In the genomic region with DNA sequence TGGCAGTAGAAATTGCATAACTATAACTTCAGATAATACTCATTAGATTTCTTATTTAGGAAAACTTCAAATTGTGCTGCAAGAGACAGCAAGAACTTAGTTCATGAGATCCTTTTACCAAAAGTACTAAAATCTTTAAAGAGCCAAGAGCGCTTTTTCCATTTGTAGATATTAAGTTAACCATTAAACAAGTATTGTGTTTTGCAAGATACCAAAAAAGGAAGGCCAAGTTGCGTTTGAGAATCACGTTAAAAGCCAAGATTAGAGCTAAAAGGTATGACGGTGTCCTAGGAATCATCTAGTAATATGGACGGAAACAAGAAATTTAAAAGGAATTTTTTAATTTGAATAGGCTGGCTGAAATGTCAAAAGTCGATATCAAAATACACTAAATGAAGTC, we compare ENCODE assay signal across 9 cellular contexts.
"Had no signal": no experiment of that assay in that cellular context is flagged by ENCODE, and none has a peak within 500 bp of the region (broad histone marks: within the 10 kb centered on the region; RNA-seq: fewer than 3 reads in every experiment).

No MANE protein-coding gene starts in this region.

- H3K4me3 ChIP-seq: GM23248, HAP-1, K562 had no signal

- H3K27ac ChIP-seq: GM23248, HL-60 had no signal

- H3K36me3 ChIP-seq: HAP-1 had no signal

- DNase-seq: GM23248, GOT3, H7, HFFc6, IMR-90 had no signal

- ATAC-seq: HCT116, K562 had no signal

- FAIRE-seq: K562 had no signal

- H3K9me3 ChIP-seq: HAP-1 had no signal

- H2AFZ ChIP-seq: GM23248 had no signal
